Comparison of ENCODE assay signal across 21 cellular contexts in the genomic region with DNA sequence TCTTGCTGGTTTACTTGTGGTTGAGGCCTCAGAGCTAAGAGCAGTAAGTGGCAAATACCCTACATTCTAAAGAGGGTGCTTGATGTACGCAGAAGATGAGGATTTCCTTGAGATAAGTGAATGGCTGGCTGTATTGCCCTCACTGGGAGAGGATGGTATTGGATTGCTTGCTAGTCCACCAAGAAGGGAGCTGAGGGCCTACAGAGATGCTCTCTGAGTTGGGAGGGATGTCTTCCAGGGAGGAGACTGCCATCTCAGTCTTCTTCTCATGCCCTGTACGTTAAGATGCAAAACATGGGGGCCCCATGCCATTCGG.
DNase-seq lines count a peak whose midpoint lies in the region; ATAC-seq, FAIRE-seq and TF ChIP-seq lines count a peak whose summit lies in the region.
"Had no signal": no experiment of that assay in that cellular context is flagged by ENCODE, and none has a peak within 500 bp of the region (broad histone marks: within the 10 kb centered on the region; RNA-seq: fewer than 3 reads in every experiment).

No MANE protein-coding gene starts in this region.

- CTCF ChIA-PET in A549 (lab: Yijun Ruan, JAX): no interaction called here

- peaks cover 48% of the 10 kb centered on the region for H3K4me1 Mint-ChIP-seq in HFFc6 (ENCODE audit: low read depth)
- peaks cover 27% of the 10 kb centered on the region for H3K4me1 Mint-ChIP-seq in astrocyte (ENCODE audit: low read depth, unreplicated experiment)
- no peaks in the 10 kb centered on the region for H3K4me1 Mint-ChIP-seq in nephron progenitor cell
- H3K4me1 Mint-ChIP-seq: CD8-positive, alpha-beta memory T cell; IgD-negative memory B cell had no signal

- no peak for TF ChIP-seq EP300 in A549 (IDR thresholded peaks at IDR 0.05)

- no peaks in the 10 kb centered on the region for H3K27me3 ChIP-seq in astrocyte (ENCODE audit: insufficient read depth, low read length)
- H3K27me3 ChIP-seq: BLaER1 treated with 17β-estradiol and CSF1 and Interleukin-3, amounts not matched to agents 10 nM and 100 nM; MG63; Peyer's patch had no signal

- no peak for TF ChIP-seq RAD21 in A549 (conservative IDR thresholded peaks at IDR 0.05 in 1 of 2, IDR thresholded peaks at IDR 0.05 in 1 of 2)

- H3K9ac ChIP-seq in astrocyte (ENCODE audit: low read length): peak overlapping the region; percentile 31
- H3K9ac ChIP-seq: BLaER1 treated with 17β-estradiol and CSF1 and Interleukin-3, amounts not matched to agents 10 nM and 100 nM had no signal

- H3K4me1 ChIP-seq in A549 (peaks cover 28% of the 10 kb centered on the region; the same call in 2 of the 3 replicates), astrocyte (ENCODE audit: insufficient read depth, low read length) (peaks cover 27% of the 10 kb centered on the region)
- H3K4me1 ChIP-seq: BLaER1 treated with 17β-estradiol and CSF1 and Interleukin-3, amounts not matched to agents 10 nM and 100 nM; Peyer's patch had no signal

- H3K4me3 Mint-ChIP-seq in HFFc6 (peak overlapping the region; percentile 2), astrocyte (ENCODE audit: unreplicated experiment) (no peak overlapping the region), nephron progenitor cell (no peak overlapping the region)
- H3K4me3 Mint-ChIP-seq: CD8-positive, alpha-beta memory T cell; IgD-negative memory B cell had no signal

- WGBS in A549 (ENCODE audit: missing lambda C conversion rate): 83% methylated on average over 3 of the region's 3 CpGs

- H3K27me3 Mint-ChIP-seq in HFFc6 (ENCODE audit: insufficient read depth) (no peaks in the 10 kb centered on the region), astrocyte (ENCODE audit: low read depth, unreplicated experiment) (no peaks in the 10 kb centered on the region), nephron progenitor cell (ENCODE audit: low read depth, poor library complexity) (no peaks in the 10 kb centered on the region)
- H3K27me3 Mint-ChIP-seq: IgD-negative memory B cell had no signal

- H3K27ac Mint-ChIP-seq in HFFc6: peak overlapping the region; percentile 74
- H3K27ac Mint-ChIP-seq in astrocyte (ENCODE audit: unreplicated experiment): peak overlapping the region; percentile 81
- H3K27ac Mint-ChIP-seq in nephron progenitor cell: peak overlapping the region; percentile 71
- H3K27ac Mint-ChIP-seq: CD8-positive, alpha-beta memory T cell; IgD-negative memory B cell had no signal

- no peak for TF ChIP-seq POLR2A in A549 (IDR thresholded peaks at IDR 0.05; ENCODE audit: low read length)

- POLR2A ChIA-PET in A549 (lab: Yijun Ruan, JAX): no interaction called here

- H3K27ac ChIP-seq in A549 (peak overlapping the region in 1 of 2 experiments; percentile 55; a peak in 4 of 6 replicates), astrocyte (ENCODE audit: low read depth, low read length) (peak overlapping the region; percentile 43)
- H3K27ac ChIP-seq: BLaER1 treated with 17β-estradiol and CSF1 and Interleukin-3, amounts not matched to agents 10 nM and 100 nM; Peyer's patch had no signal

- H3K4me3 ChIP-seq in A549: no peak overlapping the region
- H3K4me3 ChIP-seq in astrocyte (ENCODE audit: insufficient read depth, low read depth, low read length): no peak overlapping the region
- H3K4me3 ChIP-seq: BLaER1 treated with 17β-estradiol and CSF1 and Interleukin-3, amounts not matched to agents 10 nM and 100 nM; GM12878; MG63; Peyer's patch had no signal

- H3K4me2 ChIP-seq in A549 (peak overlapping the region; percentile 42), astrocyte (ENCODE audit: low read length) (peak overlapping the region; percentile 50)
- H3K4me2 ChIP-seq: BLaER1 treated with 17β-estradiol and CSF1 and Interleukin-3, amounts not matched to agents 10 nM and 100 nM had no signal

- ATAC-seq in A549: peak in 1 of 2 experiments; percentile 42; a peak in 2 of 6 replicates
- ATAC-seq: GM12878 had no signal

- DNase-seq in A549 (ENCODE audit: low read depth in 1 of 2, low spot score in 1 of 2) (no peak), HFFc6 (no peak), astrocyte (ENCODE audit: low read depth) (no peak), nephron progenitor cell (no peak), NOMO-1 treated with dmso at 0.1 percent for 144 hours (lab: John Stamatoyannopoulos, UW; ENCODE audit: unreplicated experiment) (no peak), dermis blood vessel endothelial cell (no peak), Kasumi-1 (lab: John Stamatoyannopoulos, UW) (no peak)
- no peak for DNase-seq in activated CD8-positive, alpha-beta memory T cell treated with anti-CD3 and anti-CD28 coated beads, Interleukin-2, amount 50 U/mL, for 48 hours
- DNase-seq: CD8-positive, alpha-beta memory T cell; DMS53; Karpas-422; NCI-H1092; NCI-H146; NCI-H2029 treated with DMSO at 0.1 percent for 48 hours; NCI-H2171; NCI-H526; Peyer's patch had no signal

- H3K36me3 Mint-ChIP-seq in HFFc6 (ENCODE audit: low read depth): no peaks in the 10 kb centered on the region
- no peaks in the 10 kb centered on the region for H3K36me3 Mint-ChIP-seq in astrocyte (ENCODE audit: low read depth, unreplicated experiment)
- no peaks in the 10 kb centered on the region for H3K36me3 Mint-ChIP-seq in nephron progenitor cell (ENCODE audit: low read depth)
- H3K36me3 Mint-ChIP-seq: CD8-positive, alpha-beta memory T cell; IgD-negative memory B cell had no signal

- no peaks in the 10 kb centered on the region for H3K36me3 ChIP-seq in astrocyte (ENCODE audit: insufficient read depth, low read length)
- H3K36me3 ChIP-seq: BLaER1 treated with 17β-estradiol and CSF1 and Interleukin-3, amounts not matched to agents 10 nM and 100 nM; MG63; Peyer's patch had no signal

- TF ChIP-seq CTCF in A549 (IDR thresholded peaks at IDR 0.05): no peak
- no peak for TF ChIP-seq CTCF in HFFc6 (IDR thresholded peaks at IDR 0.05)
- no peak for TF ChIP-seq CTCF in astrocyte (IDR thresholded peaks at IDR 0.05; ENCODE audit: insufficient read depth, low read depth, low read length)
- no peak for TF ChIP-seq CTCF in nephron progenitor cell (IDR thresholded peaks at IDR 0.05)

- H3K79me2 ChIP-seq in astrocyte (ENCODE audit: insufficient read depth, low read length): no peaks in the 10 kb centered on the region

- FAIRE-seq in A549 (lab: Jason Lieb, UNC) (no peak), astrocyte (lab: Jason Lieb, UNC) (no peak)
- FAIRE-seq: GM12878 had no signal

- H4K20me1 ChIP-seq in astrocyte (ENCODE audit: insufficient read depth, low read length): no peaks in the 10 kb centered on the region
- H4K20me1 ChIP-seq: BLaER1 treated with 17β-estradiol and CSF1 and Interleukin-3, amounts not matched to agents 10 nM and 100 nM had no signal

- H3K9me3 ChIP-seq in A549 (no peaks in the 10 kb centered on the region), astrocyte (ENCODE audit: insufficient read depth, low read depth, low read length) (no peaks in the 10 kb centered on the region)
- H3K9me3 ChIP-seq: BLaER1 treated with 17β-estradiol and CSF1 and Interleukin-3, amounts not matched to agents 10 nM and 100 nM; MG63; Peyer's patch had no signal

- no peaks in the 10 kb centered on the region for H3K9me3 Mint-ChIP-seq in HFFc6
- peaks cover 1% of the 10 kb centered on the region for H3K9me3 Mint-ChIP-seq in astrocyte (ENCODE audit: unreplicated experiment)
- no peaks in the 10 kb centered on the region for H3K9me3 Mint-ChIP-seq in nephron progenitor cell
- H3K9me3 Mint-ChIP-seq: CD8-positive, alpha-beta memory T cell had no signal

- peak overlapping the region; percentile 81 for H2AFZ ChIP-seq in astrocyte (ENCODE audit: low read depth, low read length)

TF ChIP-seq in A549, 52 proteins besides CTCF, POLR2A, EP300 and RAD21:
- TF ChIP-seq FOSL2 (IDR thresholded peaks at IDR 0.05) (no peak), FOSL2 (CRISPR knock-in tag; IDR thresholded peaks at IDR 0.05) (no peak), POLR2AphosphoS2 (conservative IDR thresholded peaks at IDR 0.05; ENCODE audit: low read length) (no peak), GATA3 (IDR thresholded peaks at IDR 0.05; ENCODE audit: borderline replicate concordance) (no peak)
- TF ChIP-seq, protein P1, sequence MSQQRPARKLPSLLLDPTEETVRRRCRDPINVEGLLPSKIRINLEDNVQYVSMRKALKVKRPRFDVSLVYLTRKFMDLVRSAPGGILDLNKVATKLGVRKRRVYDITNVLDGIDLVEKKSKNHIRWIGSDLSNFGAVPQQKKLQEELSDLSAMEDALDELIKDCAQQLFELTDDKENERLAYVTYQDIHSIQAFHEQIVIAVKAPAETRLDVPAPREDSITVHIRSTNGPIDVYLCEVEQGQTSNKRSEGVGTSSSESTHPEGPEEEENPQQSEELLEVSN (IDR thresholded peaks at IDR 0.05; ENCODE audit: borderline replicate concordance, low read depth): no peak
